ENCODE assay signal across 19 cellular contexts in genomic region chr15:33587773-33588172, GRCh38.
DNase-seq lines count a peak whose midpoint lies in the region; ATAC-seq, FAIRE-seq and TF ChIP-seq lines count a peak whose summit lies in the region.
"Had no signal": no experiment of that assay in that cellular context is flagged by ENCODE, and none has a peak within 500 bp of the region (broad histone marks: within the 10 kb centered on the region; RNA-seq: fewer than 3 reads in every experiment).

No MANE protein-coding gene starts in this region.

- no peak overlapping the region for H3K4me3 Mint-ChIP-seq in activated CD8-positive, alpha-beta T cell treated with anti-CD3 and anti-CD28 coated beads for 36 hours
- H3K4me3 Mint-ChIP-seq: activated naive CD8-positive, alpha-beta T cell treated with anti-CD3 and anti-CD28 coated beads, Interleukin-2, amount 10 ng/mL, durations not matched to agents 7 days and 5 days; stimulated activated naive CD8-positive, alpha-beta T cell treated with anti-CD3 and anti-CD28 coated beads, Interleukin-15, amount 100 ng/mL, for 72 hours; T-helper 2 cell treated with Interferon-gamma antibody and Interleukin-4, amounts not matched to agents 5 μg/mL and 100 μg/mL, for 36 hours had no signal

- no peak overlapping the region for H3K27ac Mint-ChIP-seq in activated CD8-positive, alpha-beta T cell treated with anti-CD3 and anti-CD28 coated beads for 36 hours
- H3K27ac Mint-ChIP-seq: activated naive CD8-positive, alpha-beta T cell treated with anti-CD3 and anti-CD28 coated beads, Interleukin-2, amount 10 ng/mL, durations not matched to agents 7 days and 5 days; stimulated activated naive CD8-positive, alpha-beta T cell treated with anti-CD3 and anti-CD28 coated beads, Interleukin-15, amount 100 ng/mL, for 72 hours; T-helper 2 cell treated with Interferon-gamma antibody and Interleukin-4, amounts not matched to agents 5 μg/mL and 100 μg/mL, for 36 hours had no signal

- no peak for TF ChIP-seq EP300 in gastroesophageal sphincter (IDR thresholded peaks at IDR 0.05)

- H3K9me3 Mint-ChIP-seq in activated CD8-positive, alpha-beta T cell treated with anti-CD3 and anti-CD28 coated beads for 36 hours, result no peaks in the 10 kb centered on the region
- H3K9me3 Mint-ChIP-seq: T-helper 2 cell treated with Interferon-gamma antibody and Interleukin-4, amounts not matched to agents 5 μg/mL and 100 μg/mL, for 36 hours had no signal

- H3K36me3 ChIP-seq in bronchial epithelial cell (ENCODE audit: control insufficient read depth, insufficient read depth, low read length), result no peaks in the 10 kb centered on the region
- H3K36me3 ChIP-seq in gastroesophageal sphincter, result peaks cover 0 to 10% of the 10 kb centered on the region in 2 donors
- H3K36me3 ChIP-seq: BE2C, left ventricle myocardium inferior had no signal

- no peaks in the 10 kb centered on the region for H3K36me3 Mint-ChIP-seq in activated CD8-positive, alpha-beta T cell treated with anti-CD3 and anti-CD28 coated beads for 36 hours (ENCODE audit: low read depth)
- H3K36me3 Mint-ChIP-seq: activated naive CD8-positive, alpha-beta T cell treated with anti-CD3 and anti-CD28 coated beads, Interleukin-2, amount 10 ng/mL, durations not matched to agents 7 days and 5 days had no signal

- WGBS in gastroesophageal sphincter (ENCODE audit: low coverage in 1 of 2), 2 donors, result 43 to 71% methylated on average over 2 of the region's 2 CpGs

- no peak overlapping the region for H3K27ac ChIP-seq in gastroesophageal sphincter
- H3K27ac ChIP-seq: left ventricle myocardium inferior, SJCRH30 had no signal

- peak; percentile 33 for DNase-seq in HS-5 (ENCODE audit: low read depth)
- DNase-seq in bronchial epithelial cell (ENCODE audit: low read depth), result peak; percentile 36
- DNase-seq in urothelium cell line (ENCODE audit: low spot score), result peak; percentile 37
- DNase-seq in amygdala (lab: John Stamatoyannopoulos, UW), result no peak
- DNase-seq in NCI-H510A (lab: John Stamatoyannopoulos, UW), result no peak
- no peak for DNase-seq in activated CD8-positive, alpha-beta T cell treated with anti-CD3 and anti-CD28 coated beads for 36 hours
- DNase-seq: activated CD8-positive, alpha-beta memory T cell treated with anti-CD3 and anti-CD28 coated beads for 24 hours; activated naive CD8-positive, alpha-beta T cell treated with anti-CD3 and anti-CD28 coated beads, Interleukin-2, amount 10 ng/mL, durations not matched to agents 7 days and 5 days; BE2C; cerebellar nuclear complex; effector memory CD4-positive, alpha-beta T cell; GDM1; left ventricle myocardium inferior; NCI-H774; SJCRH30; stimulated activated naive CD8-positive, alpha-beta T cell treated with anti-CD3 and anti-CD28 coated beads, Interleukin-15, amount 100 ng/mL, for 72 hours had no signal

- intact Hi-C loops in activated CD8-positive, alpha-beta T cell treated with anti-CD3 and anti-CD28 coated beads for 36 hours (cut with micrococcal nuclease), result no loop called here

- TF ChIP-seq POLR2A in gastroesophageal sphincter (IDR thresholded peaks at IDR 0.05), result no peak

- H3K4me3 ChIP-seq in bronchial epithelial cell (ENCODE audit: low read depth, low read length), result no peak overlapping the region
- H3K4me3 ChIP-seq in gastroesophageal sphincter, result no peak overlapping the region
- H3K4me3 ChIP-seq: left ventricle myocardium inferior, SJCRH30 had no signal

- CTCF ChIA-PET in activated CD8-positive, alpha-beta T cell treated with anti-CD3 and anti-CD28 coated beads for 36 hours (lab: Charles Lee), result no interaction called here

- H3K4me1 ChIP-seq in gastroesophageal sphincter, result no peaks in the 10 kb centered on the region
- H3K4me1 ChIP-seq: BE2C, left ventricle myocardium inferior, SJCRH30 had no signal

- H3K9me3 ChIP-seq in gastroesophageal sphincter, result no peaks in the 10 kb centered on the region
- H3K9me3 ChIP-seq: BE2C, SJCRH30 had no signal

- POLR2A ChIA-PET in activated CD8-positive, alpha-beta T cell treated with anti-CD3 and anti-CD28 coated beads for 36 hours (lab: Charles Lee), result no interaction called here

- ATAC-seq in gastroesophageal sphincter, result peak; percentile 73
- ATAC-seq in activated CD8-positive, alpha-beta T cell treated with anti-CD3 and anti-CD28 coated beads for 36 hours, result no peak
- ATAC-seq: sciatic nerve; stimulated activated naive CD8-positive, alpha-beta T cell treated with anti-CD3 and anti-CD28 coated beads, Interleukin-15, amount 100 ng/mL, for 72 hours had no signal

- H3K4me1 Mint-ChIP-seq in activated CD8-positive, alpha-beta T cell treated with anti-CD3 and anti-CD28 coated beads for 36 hours (ENCODE audit: low read depth), result no peaks in the 10 kb centered on the region
- H3K4me1 Mint-ChIP-seq: activated naive CD8-positive, alpha-beta T cell treated with anti-CD3 and anti-CD28 coated beads, Interleukin-2, amount 10 ng/mL, durations not matched to agents 7 days and 5 days; stimulated activated naive CD8-positive, alpha-beta T cell treated with anti-CD3 and anti-CD28 coated beads, Interleukin-15, amount 100 ng/mL, for 72 hours had no signal

- peaks cover 3% of the 10 kb centered on the region for H3K27me3 Mint-ChIP-seq in activated CD8-positive, alpha-beta T cell treated with anti-CD3 and anti-CD28 coated beads for 36 hours
- H3K27me3 Mint-ChIP-seq: activated naive CD8-positive, alpha-beta T cell treated with anti-CD3 and anti-CD28 coated beads, Interleukin-2, amount 10 ng/mL, durations not matched to agents 7 days and 5 days had no signal

- FAIRE-seq in bronchial epithelial cell (lab: Jason Lieb, UNC) (no peak), urothelium cell line (lab: Jason Lieb, UNC) (no peak)

- H3K27me3 ChIP-seq in bronchial epithelial cell (ENCODE audit: control insufficient read depth, insufficient read depth, low read length) (no peaks in the 10 kb centered on the region), gastroesophageal sphincter (no peaks in the 10 kb centered on the region)
- H3K27me3 ChIP-seq: BE2C, SJCRH30 had no signal

- TF ChIP-seq CTCF in bronchial epithelial cell (IDR thresholded peaks at IDR 0.05; ENCODE audit: insufficient read depth, low read length, severe bottlenecking) (no peak), gastroesophageal sphincter (IDR thresholded peaks at IDR 0.05) (no peak)
- TF ChIP-seq CTCF in activated CD8-positive, alpha-beta T cell treated with anti-CD3 and anti-CD28 coated beads for 36 hours (IDR thresholded peaks at IDR 0.05), result no peak

Comparison
In these comparisons a context has a peak if more than half of its experiments do, and no peak if none do; other contexts are left out.
1. DNase-seq: peak in HS-5 (single experiment), bronchial epithelial cell (single experiment) and urothelium cell line (single experiment); none in amygdala (0 of 56), NCI-H510A (single experiment) and activated CD8-positive, alpha-beta T cell treated with anti-CD3 and anti-CD28 coated beads for 36 hours (single experiment).